In genomic region chr14:44352212-44352611, GRCh38 we compare ENCODE assay signal across 17 cellular contexts.
A peak's percentile ranks its signal among the peaks of the same experiment; 100 is the strongest.
DNase-seq lines count a peak whose midpoint lies in the region; ATAC-seq and TF ChIP-seq lines count a peak whose summit lies in the region.
"Had no signal": no experiment of that assay in that cellular context is flagged by ENCODE, and none has a peak within 500 bp of the region (broad histone marks: within the 10 kb centered on the region; RNA-seq: fewer than 3 reads in every experiment).

No MANE protein-coding gene starts in this region.

- no peak for ATAC-seq in GM18498 (IDR thresholded peaks at IDR 0.05; ENCODE audit: unreplicated experiment)
- ATAC-seq: A549, HCT116 had no signal

- H3K36me3 ChIP-seq in SU-DHL-6 (ENCODE audit: low read length) = no peaks in the 10 kb centered on the region
- H3K36me3 ChIP-seq: BLaER1 had no signal

- H3K9ac ChIP-seq in SU-DHL-6 (ENCODE audit: low read length) = no peak overlapping the region
- H3K9ac ChIP-seq: BLaER1 had no signal

- H3K9me3 ChIP-seq in SU-DHL-6 (ENCODE audit: insufficient read depth, low read length) = peaks cover 3% of the 10 kb centered on the region; the same call in 1 of the 2 replicates

- H3F3A ChIP-seq in SU-DHL-6 (ENCODE audit: insufficient read depth) = no peaks in the 10 kb centered on the region

- no peaks in the 10 kb centered on the region for H3K27me3 ChIP-seq in SU-DHL-6 (ENCODE audit: low read length)
- H3K27me3 ChIP-seq: BLaER1 had no signal

- H3K4me2 ChIP-seq in SU-DHL-6 (ENCODE audit: low read depth, low read length, poor library complexity, severe bottlenecking) = no peak overlapping the region
- H3K4me2 ChIP-seq: A549, BLaER1 had no signal

- CTCF ChIA-PET in HEK293T (lab: Yijun Ruan, JAX) = no interaction called here

- no peak overlapping the region for H3K27ac ChIP-seq in SU-DHL-6 (ENCODE audit: low read depth, low read length)
- H3K27ac ChIP-seq: 22Rv1, A549, BLaER1 had no signal

- H2AFZ ChIP-seq in SU-DHL-6 (ENCODE audit: low read depth, low read length, severe bottlenecking) = peak overlapping the region; percentile 41

- no peak overlapping the region for H3K4me3 ChIP-seq in SU-DHL-6 (ENCODE audit: insufficient read depth, low read length, poor library complexity, severe bottlenecking)
- H3K4me3 ChIP-seq: A549, BLaER1 had no signal

- no peaks in the 10 kb centered on the region for H4K20me1 ChIP-seq in SU-DHL-6 (ENCODE audit: low read depth, low read length)
- H4K20me1 ChIP-seq: BLaER1 had no signal

- no peaks in the 10 kb centered on the region for H3K9me2 ChIP-seq in SU-DHL-6 (replicated peaks; ENCODE audit: insufficient read depth, low read length)

- peak; percentile 48 for DNase-seq in NCI-H1105 treated with DMSO at 0.1 percent for 48 hours (lab: John Stamatoyannopoulos, UW)
- no peak for DNase-seq in NCI-H1105 (lab: John Stamatoyannopoulos, UW)
- DNase-seq in HEK293T (ENCODE audit: extremely low spot score) = peak; percentile 5
- no peak for DNase-seq in DMS114 treated with DMSO at 0.1 percent for 48 hours (lab: John Stamatoyannopoulos, UW; ENCODE audit: unreplicated experiment)
- no peak for DNase-seq in stimulated activated CD4-positive, alpha-beta T cell treated with anti-CD3 and anti-CD28 coated beads, Interleukin-4, amount 100 ng/mL, for 4 hours
- DNase-seq: CD4-positive, alpha-beta memory T cell; DMS53; GDM1; GOT3; H7; KG1 had no signal

- no peaks in the 10 kb centered on the region for H3K79me2 ChIP-seq in SU-DHL-6 (ENCODE audit: insufficient read depth, low read length)

- POLR2A ChIA-PET in HEK293T (lab: Yijun Ruan, JAX) = no interaction called here

- no peak for TF ChIP-seq CTCF in SU-DHL-6 (IDR thresholded peaks at IDR 0.05; ENCODE audit: insufficient read depth, low read length, poor library complexity, severe bottlenecking)

TF ChIP-seq in HEK293T, 16 proteins besides CTCF, POLR2A, EP300 and RAD21:
- TF ChIP-seq PKNOX1 (IDR thresholded peaks at IDR 0.05) = peak; percentile 67; the same call in 1 of the 2 replicates
- no peak for TF ChIP-seq ZNF384 (IDR thresholded peaks at IDR 0.05)

Comparison
In these comparisons a context has a peak if more than half of its experiments do, and no peak if none do; other contexts are left out.
1. DNase-seq: peak in NCI-H1105 treated with DMSO at 0.1 percent for 48 hours (single experiment) and HEK293T (single experiment); none in NCI-H1105 (single experiment), DMS114 treated with DMSO at 0.1 percent for 48 hours (single experiment) and stimulated activated CD4-positive, alpha-beta T cell treated with anti-CD3 and anti-CD28 coated beads, Interleukin-4, amount 100 ng/mL, for 4 hours (0 of 2).